ENCODE assay signal across 26 cellular contexts in the genomic region with DNA sequence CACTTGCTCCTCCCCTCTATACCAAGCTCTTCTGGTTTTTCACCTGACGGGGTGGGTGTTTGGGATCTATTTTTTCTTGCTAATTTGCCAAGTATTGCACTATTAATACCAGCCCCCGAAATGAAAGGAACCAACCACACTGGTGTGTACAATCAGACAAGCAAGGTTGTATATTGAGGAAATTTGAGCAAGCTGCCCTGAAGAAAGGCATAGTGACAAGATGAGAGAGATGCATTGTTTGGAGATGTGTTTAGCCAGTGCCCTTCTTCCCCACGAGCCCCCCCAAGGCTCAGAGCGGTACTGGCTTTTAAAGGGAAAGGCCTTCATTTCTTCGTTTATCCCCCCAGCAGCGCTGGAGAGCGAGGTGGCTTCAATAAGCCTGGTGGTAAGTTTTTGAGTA. TPM values are rescaled to one million over a fixed set of nuclear protein-coding genes. Genes with fewer than 3 reads are reported as not detected.
DNase-seq lines count a peak whose midpoint lies in the region; ATAC-seq and TF ChIP-seq lines count a peak whose summit lies in the region.
"Had no signal": no experiment of that assay in that cellular context is flagged by ENCODE, and none has a peak within 500 bp of the region (broad histone marks: within the 10 kb centered on the region; RNA-seq: fewer than 3 reads in every experiment).

No MANE protein-coding gene starts in this region.

- no peaks in the 10 kb centered on the region for H3K9me3 Mint-ChIP-seq in HFFc6
- H3K9me3 Mint-ChIP-seq in central memory CD8-positive, alpha-beta T cell = no peaks in the 10 kb centered on the region
- H3K9me3 Mint-ChIP-seq: activated naive CD4-positive, alpha-beta T cell treated with anti-CD3 and anti-CD28 coated beads, Interleukin-2, amount 10 ng/mL, durations not matched to agents 7 days and 5 days; IgD-negative memory B cell had no signal

- peaks cover 58% of the 10 kb centered on the region for H3K79me2 ChIP-seq in osteoblast (ENCODE audit: insufficient read depth, low read length)

- H3K4me1 Mint-ChIP-seq in HFFc6 (ENCODE audit: low read depth) = no peaks in the 10 kb centered on the region
- H3K4me1 Mint-ChIP-seq in central memory CD8-positive, alpha-beta T cell = peaks cover 29% of the 10 kb centered on the region
- H3K4me1 Mint-ChIP-seq: activated naive CD4-positive, alpha-beta T cell treated with anti-CD3 and anti-CD28 coated beads, Interleukin-2, amount 10 ng/mL, durations not matched to agents 7 days and 5 days had no signal

- H3K4me1 ChIP-seq in osteoblast (ENCODE audit: insufficient read depth, low read length) = no peaks in the 10 kb centered on the region
- H3K4me1 ChIP-seq in ovary (ENCODE audit: insufficient read depth) = no peaks in the 10 kb centered on the region
- H3K4me1 ChIP-seq: parathyroid adenoma had no signal

- no peak overlapping the region for H3K4me2 ChIP-seq in osteoblast (ENCODE audit: insufficient read depth, low read length)

- H3K9me3 ChIP-seq in osteoblast (ENCODE audit: low read depth, low read length) (no peaks in the 10 kb centered on the region), ovary (no peaks in the 10 kb centered on the region)
- H3K9me3 ChIP-seq: esophagus muscularis mucosa, spleen had no signal

- H3K36me3 ChIP-seq in osteoblast (ENCODE audit: insufficient read depth, low read length) (peaks cover 97% of the 10 kb centered on the region), ovary (no peaks in the 10 kb centered on the region)

- no peak for TF ChIP-seq POLR2A in ovary (IDR thresholded peaks at IDR 0.05)

- H3K27me3 ChIP-seq in osteoblast (ENCODE audit: insufficient read depth, low read length) (no peaks in the 10 kb centered on the region), ovary (no peaks in the 10 kb centered on the region)
- H3K27me3 ChIP-seq: esophagus muscularis mucosa, spleen had no signal

- whole genome bisulfite sequencing in ovary, 3 donors = 62 to 64% (median 63%) methylated on average over 7 of the region's 7 CpGs

- no peak for TF ChIP-seq CTCF in HFFc6 (IDR thresholded peaks at IDR 0.05)
- TF ChIP-seq CTCF in osteoblast (IDR thresholded peaks at IDR 0.05; ENCODE audit: extremely low read depth, low read depth, low read length) = no peak
- no peak for TF ChIP-seq CTCF in ovary (IDR thresholded peaks at IDR 0.05)

- H3K27ac ChIP-seq in osteoblast (ENCODE audit: low read depth, low read length) (no peak overlapping the region), ovary (no peak overlapping the region)
- H3K27ac ChIP-seq: C4-2B, esophagus muscularis mucosa, parathyroid adenoma, SK-N-MC, spleen had no signal

- H3K4me3 Mint-ChIP-seq in HFFc6 = no peak overlapping the region
- H3K4me3 Mint-ChIP-seq in central memory CD8-positive, alpha-beta T cell = no peak overlapping the region
- H3K4me3 Mint-ChIP-seq: activated naive CD4-positive, alpha-beta T cell treated with anti-CD3 and anti-CD28 coated beads, Interleukin-2, amount 10 ng/mL, durations not matched to agents 7 days and 5 days; IgD-negative memory B cell; T-helper 17 cell had no signal

- H2AFZ ChIP-seq in osteoblast (ENCODE audit: low read length) = no peak overlapping the region
- H2AFZ ChIP-seq: parathyroid adenoma had no signal

- H3K27ac Mint-ChIP-seq in HFFc6 = 0 out of 2 replicates have a peak overlapping the region, but pooled peaks have one; percentile 4
- peak overlapping the region; percentile 14 for H3K27ac Mint-ChIP-seq in central memory CD8-positive, alpha-beta T cell (ENCODE audit: low read depth)
- H3K27ac Mint-ChIP-seq: activated naive CD4-positive, alpha-beta T cell treated with anti-CD3 and anti-CD28 coated beads, Interleukin-2, amount 10 ng/mL, durations not matched to agents 7 days and 5 days; T-helper 17 cell had no signal

- DNase-seq in ELR (ENCODE audit: low read depth) = peak; percentile 26
- DNase-seq in HFFc6 = no peak
- DNase-seq in central memory CD8-positive, alpha-beta T cell (ENCODE audit: low spot score in 2 of 2) = no peak
- peak; percentile 18 for DNase-seq in osteoblast (ENCODE audit: insufficient read length, low spot score, missing footprints)
- DNase-seq in RPMI8226 = no peak
- DNase-seq in ovary = no peak
- no peak for DNase-seq in MV-4-11 (lab: John Stamatoyannopoulos, UW)
- DNase-seq: activated naive CD4-positive, alpha-beta T cell treated with anti-CD3 and anti-CD28 coated beads, Interleukin-2, amount 10 ng/mL, durations not matched to agents 7 days and 5 days; anterior cingulate cortex; cortex of kidney; foreskin melanocyte; GOT3; left cardiac atrium; NCI-H2029 treated with DMSO at 0.1 percent for 48 hours; NCI-H226; NCI-H69; right cardiac atrium; spleen; stimulated activated CD4-positive, alpha-beta T cell treated with anti-CD3 and anti-CD28 coated beads, Interleukin-2, amount 100 ng/mL, for 48 hours; T-helper 17 cell had no signal

- H4K20me1 ChIP-seq in osteoblast (ENCODE audit: insufficient read depth, low read length) = peaks cover 10% of the 10 kb centered on the region

- no peak for ATAC-seq in central memory CD8-positive, alpha-beta T cell (replicated peaks; ENCODE audit: extremely low read depth, poor library complexity, severe bottlenecking)
- ATAC-seq: left cardiac atrium, right cardiac atrium, T-helper 17 cell had no signal

- no peak for TF ChIP-seq EP300 in ovary (IDR thresholded peaks at IDR 0.05)

- H3K4me3 ChIP-seq in osteoblast (ENCODE audit: insufficient read depth, low read length) (no peak overlapping the region), ovary (no peak overlapping the region)
- H3K4me3 ChIP-seq: esophagus muscularis mucosa, SK-N-MC, spleen had no signal

- peaks cover 62% of the 10 kb centered on the region for H3K36me3 Mint-ChIP-seq in HFFc6 (ENCODE audit: low read depth)
- H3K36me3 Mint-ChIP-seq in central memory CD8-positive, alpha-beta T cell (ENCODE audit: insufficient read depth) = peaks cover 91% of the 10 kb centered on the region

- no peaks in the 10 kb centered on the region for H3K27me3 Mint-ChIP-seq in HFFc6 (ENCODE audit: insufficient read depth)
- no peaks in the 10 kb centered on the region for H3K27me3 Mint-ChIP-seq in central memory CD8-positive, alpha-beta T cell
- H3K27me3 Mint-ChIP-seq: activated naive CD4-positive, alpha-beta T cell treated with anti-CD3 and anti-CD28 coated beads, Interleukin-2, amount 10 ng/mL, durations not matched to agents 7 days and 5 days; IgD-negative memory B cell; T-helper 17 cell had no signal

- intact Hi-C loops in ovary (cut with DNase I) = no loop called here

RNA-seq across cellular contexts. Expression of a gene that starts 15.2 kb away (rescaled TPM):
- 10 to 100 TPM; 40.5 to 48.8 (median 43.3) TPM for total RNA-seq in HFFc6 (2021; fragmentation: NEBNext Ultra II Directional; extraction: Animal tissue kit (Norgen Biotek cat#: 25700))
- total RNA-seq in osteoblast = 11.6 and 13.0 TPM in 2 replicates
- total RNA-seq in ovary = 10 to 100 TPM in 4 of 7 donors, 1 to 10 TPM in 3; 6.2 to 21.0 (median 12.5) TPM
- polyA plus RNA-seq in ovary = 1 to 10 TPM; 2.1 to 9.8 TPM

RNA-seq across cellular contexts. Expression of a gene that starts 23.1 kb away (rescaled TPM):
- 100 to 1,000 TPM; 200 to 291 (median 270) TPM for total RNA-seq in HFFc6 (2021; fragmentation: NEBNext Ultra II Directional; extraction: Animal tissue kit (Norgen Biotek cat#: 25700))
- total RNA-seq in osteoblast (139 and 148 TPM in 2 replicates), ovary (100 to 1,000 TPM; 127 to 191 (median 170) TPM)
- polyA plus RNA-seq in ovary = 100 to 1,000 TPM; 136 to 175 TPM

RNA-seq across cellular contexts. Expression of a gene that starts 23.4 kb away (rescaled TPM):
- total RNA-seq in HFFc6 (2021; fragmentation: NEBNext Ultra II Directional; extraction: Animal tissue kit (Norgen Biotek cat#: 25700)) = 10 to 100 TPM; 19.4 to 24.0 (median 21.0) TPM
- total RNA-seq in osteoblast = 25.0 and 32.7 TPM in 2 replicates
- total RNA-seq in ovary = 10 to 100 TPM; 16.9 to 26.8 (median 19.4) TPM
- 10 to 100 TPM in 1 of 2 donors, 1 to 10 TPM in 1; 4.2 to 22.5 TPM for polyA plus RNA-seq in ovary

RNA-seq across cellular contexts. Expression of a gene that starts 24.3 kb away (rescaled TPM):
- total RNA-seq in HFFc6 (2021; fragmentation: NEBNext Ultra II Directional; extraction: Animal tissue kit (Norgen Biotek cat#: 25700)) = under 1 TPM in 2 of 6 experiments, not detected in 4; 0.24 to 0.28 TPM
- total RNA-seq in osteoblast (not detected in 2 replicates), ovary (under 1 TPM in 4 of 7 donors, not detected in 3; 0.22 to 0.53 (median 0.41) TPM)
- under 1 TPM; 0.30 to 0.45 TPM for polyA plus RNA-seq in ovary
- total RNA-seq: bronchial epithelial cell had no signal
- polyA plus RNA-seq: IgD-negative memory B cell had no signal

Comparison
In these comparisons a context has a peak if more than half of its experiments do, and no peak if none do; other contexts are left out.
1. DNase-seq: peak in ELR (single experiment) and osteoblast (single experiment); none in HFFc6 (single experiment), central memory CD8-positive, alpha-beta T cell (0 of 2), RPMI8226 (single experiment), ovary (0 of 5) and MV-4-11 (single experiment).